Comparison of ENCODE assay signal across 25 cellular contexts in genomic region chr3:108079043-108079442, GRCh38. TPM values are rescaled to one million over a fixed set of nuclear protein-coding genes. Genes with fewer than 3 reads are reported as not detected.
A peak's percentile ranks its signal among the peaks of the same experiment; 100 is the strongest.
DNase-seq lines count a peak whose midpoint lies in the region; ATAC-seq and TF ChIP-seq lines count a peak whose summit lies in the region.
"Had no signal": no experiment of that assay in that cellular context is flagged by ENCODE, and none has a peak within 500 bp of the region (broad histone marks: within the 10 kb centered on the region; RNA-seq: fewer than 3 reads in every experiment).

No MANE protein-coding gene starts in this region.

- H3K4me1 Mint-ChIP-seq in CD4-positive, alpha-beta memory T cell: peaks cover 19 to 66% (median 60%) of the 10 kb centered on the region in 4 donors
- peaks cover 47% of the 10 kb centered on the region for H3K4me1 Mint-ChIP-seq in memory B cell
- H3K4me1 Mint-ChIP-seq: H9, neural progenitor cell had no signal

- H3K4me1 ChIP-seq in CD4-positive, alpha-beta memory T cell (ENCODE audit: insufficient read depth, low read length): peaks cover 94% of the 10 kb centered on the region
- H3K4me1 ChIP-seq in Loucy (ENCODE audit: insufficient read depth, low read length, poor library complexity, severe bottlenecking): peaks cover 90% of the 10 kb centered on the region
- peaks cover 0 to 48% (median 3%) of the 10 kb centered on the region in 4 donors for H3K4me1 ChIP-seq in stomach
- H3K4me1 ChIP-seq: neural progenitor cell, prostate gland, suprapubic skin had no signal

- H4K20me1 ChIP-seq in Loucy (ENCODE audit: insufficient read depth, low read length, poor library complexity, severe bottlenecking): peaks cover 89% of the 10 kb centered on the region

- DNase-seq in activated CD4-positive, CD25-positive, alpha-beta regulatory T cell treated with anti-CD3 and anti-CD28 coated beads, Interleukin-2, amount 50 U/mL, for 72 hours: no peak
- no peak for DNase-seq in CD4-positive, alpha-beta memory T cell
- DNase-seq in memory B cell (ENCODE audit: low spot score in 2 of 2): no peak
- DNase-seq in inferior parietal cortex (ENCODE audit: extremely low spot score): no peak
- DNase-seq in NCI-H748 treated with DMSO at 0.1 percent for 48 hours (lab: John Stamatoyannopoulos, UW): no peak
- DNase-seq in stomach: no peak
- DNase-seq: 8988T; activated CD4-positive, alpha-beta memory T cell treated with anti-CD3 and anti-CD28 coated beads, Interleukin-2, amount 10 ng/mL, durations not matched to agents 7 days and 5 days; activated naive CD4-positive, alpha-beta T cell treated with anti-CD3 and anti-CD28 coated beads, Interleukin-2, amount 50 U/mL, for 16 hours; DND-41; H9; hippocampal formation; NCI-H1092 treated with DMSO at 0.1 percent for 48 hours; NCI-H187 treated with DMSO at 0.1 percent for 48 hours; NCI-H526 treated with DMSO at 0.1 percent for 48 hours; stimulated activated CD8-positive, alpha-beta memory T cell treated with anti-CD3 and anti-CD28 coated beads, Interleukin-4, amount 100 ng/mL, for 48 hours had no signal

- no peak overlapping the region for H3K4me3 ChIP-seq in CD4-positive, alpha-beta memory T cell (ENCODE audit: low read length in 2 of 2)
- peak overlapping the region; percentile 84 for H3K4me3 ChIP-seq in Loucy (ENCODE audit: low read length, poor library complexity, severe bottlenecking)
- no peak overlapping the region for H3K4me3 ChIP-seq in stomach
- H3K4me3 ChIP-seq: ascending aorta, gastroesophageal sphincter, neural progenitor cell, prostate gland, suprapubic skin had no signal

- no peak overlapping the region for H2AFZ ChIP-seq in Loucy (ENCODE audit: low read length)
- H2AFZ ChIP-seq: neural progenitor cell had no signal

- TF ChIP-seq POLR2A in stomach (IDR thresholded peaks at IDR 0.05): no peak

- CTCF ChIA-PET in CD4-positive, alpha-beta memory T cell (lab: Charles Lee; ENCODE audit: partially characterized antibody): interaction anchor here (1.4 to 1.7 kb wide), 2 partner anchors 10 to 14 kb away, joined by 4 read pairs; no protein-coding TSS in a partner anchor

- peak; percentile 61 to 66 for ATAC-seq in activated CD4-positive, CD25-positive, alpha-beta regulatory T cell treated with anti-CD3 and anti-CD28 coated beads, Interleukin-2, amount 50 U/mL, for 24 hours
- ATAC-seq in memory B cell (ENCODE audit: low read depth): no peak
- ATAC-seq: gastroesophageal sphincter had no signal

- no peak overlapping the region for H3K9ac ChIP-seq in Loucy (ENCODE audit: low read depth, low read length, poor library complexity, severe bottlenecking)
- H3K9ac ChIP-seq: neural progenitor cell had no signal

- peaks cover 14% of the 10 kb centered on the region for H3K36me3 ChIP-seq in CD4-positive, alpha-beta memory T cell (ENCODE audit: insufficient read depth, low read length)
- H3K36me3 ChIP-seq in Loucy (ENCODE audit: insufficient read depth, low read length) (peaks cover 43% of the 10 kb centered on the region), stomach (peaks cover 0 to 27% (median 13%) of the 10 kb centered on the region in 4 donors)
- H3K36me3 ChIP-seq: ascending aorta, neural progenitor cell, prostate gland, suprapubic skin had no signal

- intact Hi-C loops in CD4-positive, alpha-beta memory T cell (cut with micrococcal nuclease): no loop called here
- intact Hi-C loops in stomach (cut with DNase I; ENCODE audit: low total_unique reads): no loop called here

- no peak overlapping the region for H3K27ac ChIP-seq in CD4-positive, alpha-beta memory T cell (ENCODE audit: low read depth, low read length)
- H3K27ac ChIP-seq in stomach: no peak overlapping the region
- H3K27ac ChIP-seq: ascending aorta, gastroesophageal sphincter, HL-60, neural progenitor cell, prostate gland, suprapubic skin had no signal

- H3K9me2 ChIP-seq in Loucy (replicated peaks; ENCODE audit: low read depth, low read length): no peaks in the 10 kb centered on the region

- peaks cover 98% of the 10 kb centered on the region for H3K79me2 ChIP-seq in Loucy (ENCODE audit: insufficient read depth, low read length)

- TF ChIP-seq EP300 in stomach (IDR thresholded peaks at IDR 0.05): no peak

- WGBS in stomach, 5 donors: 64 to 96% (median 79%) methylated on average over 1 of the region's 1 CpG

- H3K27me3 ChIP-seq in CD4-positive, alpha-beta memory T cell (ENCODE audit: insufficient read depth, low read length): no peaks in the 10 kb centered on the region
- no peaks in the 10 kb centered on the region for H3K27me3 ChIP-seq in Loucy (ENCODE audit: insufficient read depth, low read length, poor library complexity, severe bottlenecking)
- H3K27me3 ChIP-seq in stomach: no peaks in the 10 kb centered on the region
- H3K27me3 ChIP-seq: ascending aorta, gastroesophageal sphincter, neural progenitor cell, suprapubic skin had no signal

- H3K4me3 Mint-ChIP-seq in CD4-positive, alpha-beta memory T cell: peak overlapping the region in 6 of 8 donors; percentile 1 to 77 (median 48)
- peak overlapping the region; percentile 9 for H3K4me3 Mint-ChIP-seq in memory B cell
- H3K4me3 Mint-ChIP-seq: activated CD4-positive, alpha-beta memory T cell treated with anti-CD3 and anti-CD28 coated beads, Interleukin-2, amount 10 ng/mL, durations not matched to agents 7 days and 5 days; dendritic cell treated with granulocyte-macrophage colony-stimulating factor and Interleukin-4, amounts not matched to agents 40 ng/mL and 50 ng/mL, for 4 days; H9; neural progenitor cell had no signal

- peak overlapping the region; percentile 86 for H3K4me2 ChIP-seq in Loucy (ENCODE audit: low read depth, low read length, poor library complexity, severe bottlenecking)
- H3K4me2 ChIP-seq: neural progenitor cell had no signal

- POLR2A ChIA-PET in CD4-positive, alpha-beta memory T cell (lab: Charles Lee; ENCODE audit: partially characterized antibody): interaction anchor here (1.5 to 4.8 kb wide), 3 partner anchors 9 to 47 kb away, joined by 5 to 20 read pairs (median 17); no protein-coding TSS in a partner anchor

- peaks cover 0 to 3% (median 0%) of the 10 kb centered on the region in 8 donors for H3K9me3 Mint-ChIP-seq in CD4-positive, alpha-beta memory T cell
- no peaks in the 10 kb centered on the region for H3K9me3 Mint-ChIP-seq in memory B cell
- H3K9me3 Mint-ChIP-seq: H9, neural progenitor cell had no signal

- no peaks in the 10 kb centered on the region; the same call in 1 of the 2 replicates for H3F3A ChIP-seq in Loucy (ENCODE audit: low read depth)

- no peaks in the 10 kb centered on the region for H3K27me3 Mint-ChIP-seq in CD4-positive, alpha-beta memory T cell
- H3K27me3 Mint-ChIP-seq in memory B cell: no peaks in the 10 kb centered on the region
- H3K27me3 Mint-ChIP-seq: activated CD4-positive, alpha-beta memory T cell treated with anti-CD3 and anti-CD28 coated beads, Interleukin-2, amount 10 ng/mL, durations not matched to agents 7 days and 5 days; dendritic cell treated with granulocyte-macrophage colony-stimulating factor and Interleukin-4, amounts not matched to agents 40 ng/mL and 50 ng/mL, for 4 days had no signal

- no peaks in the 10 kb centered on the region for H3K9me3 ChIP-seq in CD4-positive, alpha-beta memory T cell (ENCODE audit: control insufficient read depth in 1 of 2, low read length in 2 of 2)
- no peaks in the 10 kb centered on the region for H3K9me3 ChIP-seq in Loucy (ENCODE audit: insufficient read depth, low read depth, low read length)
- H3K9me3 ChIP-seq in stomach: no peaks in the 10 kb centered on the region
- H3K9me3 ChIP-seq: ascending aorta, gastroesophageal sphincter, prostate gland, suprapubic skin had no signal

- TF ChIP-seq CTCF in Loucy (conservative IDR thresholded peaks at IDR 0.05; ENCODE audit: low read length) (no peak), stomach (IDR thresholded peaks at IDR 0.05) (no peak)

- peak overlapping the region in 6 of 7 donors; percentile 20 to 74 (median 62) for H3K27ac Mint-ChIP-seq in CD4-positive, alpha-beta memory T cell
- H3K27ac Mint-ChIP-seq in memory B cell: peak overlapping the region; percentile 66
- H3K27ac Mint-ChIP-seq: activated CD4-positive, alpha-beta memory T cell treated with anti-CD3 and anti-CD28 coated beads, Interleukin-2, amount 10 ng/mL, durations not matched to agents 7 days and 5 days; dendritic cell treated with granulocyte-macrophage colony-stimulating factor and Interleukin-4, amounts not matched to agents 40 ng/mL and 50 ng/mL, for 4 days; H9; neural progenitor cell had no signal

- peaks cover 31 to 64% of the 10 kb centered on the region in 2 donors for H3K36me3 Mint-ChIP-seq in CD4-positive, alpha-beta memory T cell
- H3K36me3 Mint-ChIP-seq in memory B cell: peaks cover 27% of the 10 kb centered on the region

RNA-seq across cellular contexts. Expression of gene CD47, which starts 11.8 kb away (rescaled TPM):
- 100 to 1,000 TPM; 224 to 226 TPM for total RNA-seq in CD4-positive, alpha-beta memory T cell
- polyA plus RNA-seq in CD4-positive, alpha-beta memory T cell: 100 to 1,000 TPM; 281 to 288 TPM
- total RNA-seq in stomach: 100 to 1,000 TPM in 3 of 5 donors, 10 to 100 TPM in 2; 15.9 to 154 (median 101) TPM
- polyA plus RNA-seq in stomach: 10 to 100 TPM; 35.9 to 92.6 (median 67.2) TPM
